1 cellular context compared by ENCODE assay signal in the genomic region with DNA sequence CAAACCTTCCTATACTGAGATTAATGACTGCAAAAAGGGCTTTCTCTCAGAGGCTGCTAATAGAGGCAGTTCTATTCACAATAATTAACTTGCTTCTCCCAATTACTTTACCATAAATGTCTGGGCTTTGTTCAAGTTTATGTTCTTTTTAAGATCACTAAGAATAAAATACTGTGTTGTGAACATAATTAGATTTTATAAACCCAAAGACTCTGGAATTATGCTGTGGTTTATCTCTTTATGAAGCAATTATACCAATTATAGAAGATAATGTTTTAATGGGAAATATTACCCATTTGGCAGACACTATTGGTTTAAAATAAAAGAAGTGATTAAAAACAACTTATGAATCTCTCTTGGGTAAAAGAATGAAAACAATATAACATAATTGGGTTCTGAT.
TF ChIP-seq lines count a peak whose summit lies in the region.

No MANE protein-coding gene starts in this region.

TF ChIP-seq in H1, 55 proteins besides CTCF, POLR2A, EP300 and RAD21 (continued from another document):
- TF ChIP-seq, protein P1, sequence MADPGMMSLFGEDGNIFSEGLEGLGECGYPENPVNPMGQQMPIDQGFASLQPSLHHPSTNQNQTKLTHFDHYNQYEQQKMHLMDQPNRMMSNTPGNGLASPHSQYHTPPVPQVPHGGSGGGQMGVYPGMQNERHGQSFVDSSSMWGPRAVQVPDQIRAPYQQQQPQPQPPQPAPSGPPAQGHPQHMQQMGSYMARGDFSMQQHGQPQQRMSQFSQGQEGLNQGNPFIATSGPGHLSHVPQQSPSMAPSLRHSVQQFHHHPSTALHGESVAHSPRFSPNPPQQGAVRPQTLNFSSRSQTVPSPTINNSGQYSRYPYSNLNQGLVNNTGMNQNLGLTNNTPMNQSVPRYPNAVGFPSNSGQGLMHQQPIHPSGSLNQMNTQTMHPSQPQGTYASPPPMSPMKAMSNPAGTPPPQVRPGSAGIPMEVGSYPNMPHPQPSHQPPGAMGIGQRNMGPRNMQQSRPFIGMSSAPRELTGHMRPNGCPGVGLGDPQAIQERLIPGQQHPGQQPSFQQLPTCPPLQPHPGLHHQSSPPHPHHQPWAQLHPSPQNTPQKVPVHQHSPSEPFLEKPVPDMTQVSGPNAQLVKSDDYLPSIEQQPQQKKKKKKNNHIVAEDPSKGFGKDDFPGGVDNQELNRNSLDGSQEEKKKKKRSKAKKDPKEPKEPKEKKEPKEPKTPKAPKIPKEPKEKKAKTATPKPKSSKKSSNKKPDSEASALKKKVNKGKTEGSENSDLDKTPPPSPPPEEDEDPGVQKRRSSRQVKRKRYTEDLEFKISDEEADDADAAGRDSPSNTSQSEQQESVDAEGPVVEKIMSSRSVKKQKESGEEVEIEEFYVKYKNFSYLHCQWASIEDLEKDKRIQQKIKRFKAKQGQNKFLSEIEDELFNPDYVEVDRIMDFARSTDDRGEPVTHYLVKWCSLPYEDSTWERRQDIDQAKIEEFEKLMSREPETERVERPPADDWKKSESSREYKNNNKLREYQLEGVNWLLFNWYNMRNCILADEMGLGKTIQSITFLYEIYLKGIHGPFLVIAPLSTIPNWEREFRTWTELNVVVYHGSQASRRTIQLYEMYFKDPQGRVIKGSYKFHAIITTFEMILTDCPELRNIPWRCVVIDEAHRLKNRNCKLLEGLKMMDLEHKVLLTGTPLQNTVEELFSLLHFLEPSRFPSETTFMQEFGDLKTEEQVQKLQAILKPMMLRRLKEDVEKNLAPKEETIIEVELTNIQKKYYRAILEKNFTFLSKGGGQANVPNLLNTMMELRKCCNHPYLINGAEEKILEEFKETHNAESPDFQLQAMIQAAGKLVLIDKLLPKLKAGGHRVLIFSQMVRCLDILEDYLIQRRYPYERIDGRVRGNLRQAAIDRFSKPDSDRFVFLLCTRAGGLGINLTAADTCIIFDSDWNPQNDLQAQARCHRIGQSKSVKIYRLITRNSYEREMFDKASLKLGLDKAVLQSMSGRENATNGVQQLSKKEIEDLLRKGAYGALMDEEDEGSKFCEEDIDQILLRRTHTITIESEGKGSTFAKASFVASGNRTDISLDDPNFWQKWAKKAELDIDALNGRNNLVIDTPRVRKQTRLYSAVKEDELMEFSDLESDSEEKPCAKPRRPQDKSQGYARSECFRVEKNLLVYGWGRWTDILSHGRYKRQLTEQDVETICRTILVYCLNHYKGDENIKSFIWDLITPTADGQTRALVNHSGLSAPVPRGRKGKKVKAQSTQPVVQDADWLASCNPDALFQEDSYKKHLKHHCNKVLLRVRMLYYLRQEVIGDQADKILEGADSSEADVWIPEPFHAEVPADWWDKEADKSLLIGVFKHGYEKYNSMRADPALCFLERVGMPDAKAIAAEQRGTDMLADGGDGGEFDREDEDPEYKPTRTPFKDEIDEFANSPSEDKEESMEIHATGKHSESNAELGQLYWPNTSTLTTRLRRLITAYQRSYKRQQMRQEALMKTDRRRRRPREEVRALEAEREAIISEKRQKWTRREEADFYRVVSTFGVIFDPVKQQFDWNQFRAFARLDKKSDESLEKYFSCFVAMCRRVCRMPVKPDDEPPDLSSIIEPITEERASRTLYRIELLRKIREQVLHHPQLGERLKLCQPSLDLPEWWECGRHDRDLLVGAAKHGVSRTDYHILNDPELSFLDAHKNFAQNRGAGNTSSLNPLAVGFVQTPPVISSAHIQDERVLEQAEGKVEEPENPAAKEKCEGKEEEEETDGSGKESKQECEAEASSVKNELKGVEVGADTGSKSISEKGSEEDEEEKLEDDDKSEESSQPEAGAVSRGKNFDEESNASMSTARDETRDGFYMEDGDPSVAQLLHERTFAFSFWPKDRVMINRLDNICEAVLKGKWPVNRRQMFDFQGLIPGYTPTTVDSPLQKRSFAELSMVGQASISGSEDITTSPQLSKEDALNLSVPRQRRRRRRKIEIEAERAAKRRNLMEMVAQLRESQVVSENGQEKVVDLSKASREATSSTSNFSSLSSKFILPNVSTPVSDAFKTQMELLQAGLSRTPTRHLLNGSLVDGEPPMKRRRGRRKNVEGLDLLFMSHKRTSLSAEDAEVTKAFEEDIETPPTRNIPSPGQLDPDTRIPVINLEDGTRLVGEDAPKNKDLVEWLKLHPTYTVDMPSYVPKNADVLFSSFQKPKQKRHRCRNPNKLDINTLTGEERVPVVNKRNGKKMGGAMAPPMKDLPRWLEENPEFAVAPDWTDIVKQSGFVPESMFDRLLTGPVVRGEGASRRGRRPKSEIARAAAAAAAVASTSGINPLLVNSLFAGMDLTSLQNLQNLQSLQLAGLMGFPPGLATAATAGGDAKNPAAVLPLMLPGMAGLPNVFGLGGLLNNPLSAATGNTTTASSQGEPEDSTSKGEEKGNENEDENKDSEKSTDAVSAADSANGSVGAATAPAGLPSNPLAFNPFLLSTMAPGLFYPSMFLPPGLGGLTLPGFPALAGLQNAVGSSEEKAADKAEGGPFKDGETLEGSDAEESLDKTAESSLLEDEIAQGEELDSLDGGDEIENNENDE (IDR thresholded peaks at IDR 0.05; ENCODE audit: insufficient replicate concordance, low read length), result no peak
- TF ChIP-seq NRF1 (IDR thresholded peaks at IDR 0.05; ENCODE audit: low read depth, low read length) (no peak), POLR2AphosphoS5 (IDR thresholded peaks at IDR 0.05; ENCODE audit: low read depth, low read length) (no peak), NANOG (IDR thresholded peaks at IDR 0.05; ENCODE audit: insufficient read depth, low read depth, low read length, poor library complexity, severe bottlenecking) (no peak), CBX8 (IDR thresholded peaks at IDR 0.05; ENCODE audit: borderline replicate concordance, low read depth, low read length) (no peak), SAP30 (IDR thresholded peaks at IDR 0.05; ENCODE audit: insufficient read depth, insufficient replicate concordance, low read length) (no peak)
